In genomic region chr9:125655691-125656410, GRCh38 we compare ENCODE assay signal across 21 cellular contexts. TPM values are rescaled to one million over a fixed set of nuclear protein-coding genes. Genes with fewer than 3 reads are reported as not detected.
A peak's percentile ranks its signal among the peaks of the same experiment; 100 is the strongest.
DNase-seq lines count a peak whose midpoint lies in the region; ATAC-seq and TF ChIP-seq lines count a peak whose summit lies in the region.
"Had no signal": no experiment of that assay in that cellular context is flagged by ENCODE, and none has a peak within 500 bp of the region (broad histone marks: within the 10 kb centered on the region; RNA-seq: fewer than 3 reads in every experiment).

No MANE protein-coding gene starts in this region.

- H3K4me1 Mint-ChIP-seq in endothelial cell (ENCODE audit: unreplicated experiment) (peaks cover 31% of the 10 kb centered on the region), neural progenitor cell (peaks cover 37% of the 10 kb centered on the region), T-cell (peaks cover 14 to 32% (median 16%) of the 10 kb centered on the region in 3 donors)

- H3K36me3 ChIP-seq in neural progenitor cell (no peaks in the 10 kb centered on the region), gastrocnemius medialis (no peaks in the 10 kb centered on the region)
- H3K36me3 ChIP-seq: adrenal gland, right atrium auricular region had no signal

- H3K4me3 Mint-ChIP-seq in endothelial cell (ENCODE audit: unreplicated experiment) (no peak overlapping the region), neural progenitor cell (no peak overlapping the region), T-cell (no peak overlapping the region)
- H3K4me3 Mint-ChIP-seq: activated CD4-positive, alpha-beta memory T cell treated with anti-CD3 and anti-CD28 coated beads for 36 hours; activated T-cell treated with anti-CD3 and anti-CD28 coated beads, Interleukin-2, amount 50 U/mL, for 4 hours; memory B cell; neural crest cell had no signal

- H3K79me2 ChIP-seq in neural progenitor cell (ENCODE audit: low read depth) = peaks cover 35% of the 10 kb centered on the region

- TF ChIP-seq POLR2A in gastrocnemius medialis (IDR thresholded peaks at IDR 0.05) = no peak

- H3K36me3 Mint-ChIP-seq in endothelial cell (ENCODE audit: low read depth, unreplicated experiment) (no peaks in the 10 kb centered on the region), neural progenitor cell (peaks cover 7% of the 10 kb centered on the region), T-cell (peaks cover 36% of the 10 kb centered on the region)

- H3K9me3 ChIP-seq in neural progenitor cell (ENCODE audit: low read depth) (no peaks in the 10 kb centered on the region), gastrocnemius medialis (no peaks in the 10 kb centered on the region)
- H3K9me3 ChIP-seq: adrenal gland, MG63, right atrium auricular region had no signal

- H3K4me2 ChIP-seq in neural progenitor cell = peak overlapping the region; percentile 39
- H3K4me2 ChIP-seq: PC-9 had no signal

- no peak overlapping the region for H3K4me3 ChIP-seq in neural progenitor cell
- no peak overlapping the region for H3K4me3 ChIP-seq in gastrocnemius medialis
- H3K4me3 ChIP-seq: adrenal gland, MG63, PC-9, right atrium auricular region had no signal

- peak; percentile 73 for DNase-seq in EL
- DNase-seq in NCI-H226 = peak; percentile 32
- DNase-seq in endothelial cell (ENCODE audit: low spot score) = no peak
- peak; percentile 47 for DNase-seq in neural progenitor cell (ENCODE audit: low spot score)
- no peak for DNase-seq in T-cell
- no peak for DNase-seq in ureter (ENCODE audit: low spot score)
- DNase-seq in gastrocnemius medialis = no peak
- DNase-seq: activated CD4-positive, alpha-beta memory T cell treated with anti-CD3 and anti-CD28 coated beads for 36 hours; activated T-cell treated with anti-CD3 and anti-CD28 coated beads, Interleukin-2, amount 50 U/mL, for 4 hours; adrenal gland; AML-193; MG63; NCI-H187 treated with DMSO at 0.1 percent for 48 hours; NCI-H524; PC-9; stimulated activated CD4-positive, alpha-beta T cell treated with anti-CD3 and anti-CD28 coated beads, Interleukin-1b, Interleukin-23, amount 100 ng/mL, for 48 hours; substantia nigra had no signal

- no peak overlapping the region for H2AFZ ChIP-seq in neural progenitor cell (replicated peaks)
- H2AFZ ChIP-seq: PC-9 had no signal

- H3K27me3 ChIP-seq in neural progenitor cell = no peaks in the 10 kb centered on the region
- H3K27me3 ChIP-seq in gastrocnemius medialis = no peaks in the 10 kb centered on the region
- H3K27me3 ChIP-seq: adrenal gland, MG63, right atrium auricular region had no signal

- H3K27me3 Mint-ChIP-seq in endothelial cell (ENCODE audit: unreplicated experiment) (no peaks in the 10 kb centered on the region), neural progenitor cell (ENCODE audit: insufficient read depth, low read depth) (peaks cover 2% of the 10 kb centered on the region), T-cell (no peaks in the 10 kb centered on the region)
- H3K27me3 Mint-ChIP-seq: activated CD4-positive, alpha-beta memory T cell treated with anti-CD3 and anti-CD28 coated beads for 36 hours; memory B cell had no signal

- CTCF ChIA-PET in T-cell (lab: Charles Lee) = interaction anchor here in 1 of 2 donors (0.9 kb wide), 1 partner anchor 10 kb away, joined by 3 read pairs; no protein-coding TSS in a partner anchor

- in situ Hi-C loops in gastrocnemius medialis (cut with MboI; ENCODE audit: low sequenced_read_pairs in 4 of 4) = no loop called here

- ATAC-seq in T-cell (replicated peaks in 1 of 4) (no peak), gastrocnemius medialis (no peak), GM18858 (IDR thresholded peaks at IDR 0.05; ENCODE audit: unreplicated experiment) (no peak)
- ATAC-seq: activated T-cell treated with anti-CD3 and anti-CD28 coated beads, Interleukin-2, amount 50 U/mL, for 4 hours had no signal

- H3F3A ChIP-seq in neural progenitor cell (ENCODE audit: low read depth) = peaks cover 30% of the 10 kb centered on the region

- POLR2A ChIA-PET in T-cell (lab: Charles Lee) = interaction anchor here in 1 of 2 donors (0.5 kb wide), 1 partner anchor 8 kb away, joined by 5 read pairs; no protein-coding TSS in a partner anchor

- H3K9me3 Mint-ChIP-seq in endothelial cell (ENCODE audit: unreplicated experiment) (no peaks in the 10 kb centered on the region), neural progenitor cell (no peaks in the 10 kb centered on the region), T-cell (no peaks in the 10 kb centered on the region)
- H3K9me3 Mint-ChIP-seq: activated CD4-positive, alpha-beta memory T cell treated with anti-CD3 and anti-CD28 coated beads for 36 hours; activated T-cell treated with anti-CD3 and anti-CD28 coated beads, Interleukin-2, amount 50 U/mL, for 4 hours; memory B cell; neural crest cell had no signal

- H3K9ac ChIP-seq in neural progenitor cell = no peak overlapping the region

- H3K4me1 ChIP-seq in neural progenitor cell (peaks cover 59% of the 10 kb centered on the region), gastrocnemius medialis (peaks cover 0 to 2% of the 10 kb centered on the region in 2 donors)
- H3K4me1 ChIP-seq: adrenal gland had no signal

- TF ChIP-seq CTCF in endothelial cell (IDR thresholded peaks at IDR 0.05; ENCODE audit: unreplicated experiment) = no peak
- TF ChIP-seq CTCF in neural progenitor cell (IDR thresholded peaks at IDR 0.05) = no peak
- TF ChIP-seq CTCF in gastrocnemius medialis (IDR thresholded peaks at IDR 0.05 in 4 of 5, conservative IDR thresholded peaks at IDR 0.05 in 1 of 5) = no peak

- peaks cover 14% of the 10 kb centered on the region for H4K20me1 ChIP-seq in neural progenitor cell (ENCODE audit: low read depth)

- H3K27ac ChIP-seq in neural progenitor cell (no peak overlapping the region), gastrocnemius medialis (no peak overlapping the region)
- H3K27ac ChIP-seq: adrenal gland, PC-9, right atrium auricular region had no signal

- intact Hi-C loops in gastrocnemius medialis (cut with DNase I; ENCODE audit: low total_unique reads) = no loop called here

- peak overlapping the region; percentile 91 for H3K27ac Mint-ChIP-seq in endothelial cell (ENCODE audit: unreplicated experiment)
- H3K27ac Mint-ChIP-seq in neural progenitor cell = no peak overlapping the region
- H3K27ac Mint-ChIP-seq in T-cell = no peak overlapping the region
- H3K27ac Mint-ChIP-seq: activated CD4-positive, alpha-beta memory T cell treated with anti-CD3 and anti-CD28 coated beads for 36 hours; memory B cell had no signal

RNA-seq across cellular contexts. Expression of gene MAPKAP1, which starts 51.2 kb away (rescaled TPM):
- 74.6 TPM for total RNA-seq in endothelial cell (ENCODE audit: unreplicated experiment)
- 53.9 and 56.6 TPM in 2 replicates for total RNA-seq in neural progenitor cell (ENCODE audit: low replicate concordance)
- 10 to 100 TPM; 50.2 to 60.3 (median 55.6) TPM for total RNA-seq in T-cell
- 80.0 TPM for total RNA-seq in ureter
- total RNA-seq in gastrocnemius medialis = 100 to 1,000 TPM in 3 of 4 donors, 10 to 100 TPM in 1; 58.2 to 123 (median 104) TPM

Comparison
In these comparisons a context has a peak if more than half of its experiments do, and no peak if none do; other contexts are left out.
1. DNase-seq: peak in EL (single experiment), NCI-H226 (single experiment) and neural progenitor cell (single experiment); none in endothelial cell (single experiment), T-cell (0 of 34), ureter (single experiment) and gastrocnemius medialis (0 of 2).